ENCODE assay signal across 2 cellular contexts in the genomic region with DNA sequence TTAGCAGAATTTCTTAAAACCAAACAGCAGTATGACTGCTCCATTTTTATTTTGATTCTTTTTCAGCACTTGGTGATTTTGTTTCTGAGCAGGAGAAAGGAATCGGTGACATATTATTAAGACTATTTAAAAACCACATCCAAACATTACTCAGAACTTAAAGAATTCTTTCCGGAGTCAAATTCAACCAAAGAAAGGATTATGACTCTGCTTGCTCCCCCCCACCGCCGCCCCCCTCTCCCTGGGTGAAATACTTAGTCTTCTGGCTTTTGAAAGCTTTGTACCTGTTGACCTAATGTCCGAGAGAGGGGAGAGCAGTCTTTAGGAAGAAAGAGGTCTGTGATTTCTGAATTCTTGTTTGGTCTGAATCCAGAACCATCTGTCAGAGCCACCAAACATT.
TF ChIP-seq lines count a peak whose summit lies in the region.

No MANE protein-coding gene starts in this region.

TF ChIP-seq in A549, 52 proteins besides CTCF, POLR2A, EP300 and RAD21:
- TF ChIP-seq, protein P1, sequence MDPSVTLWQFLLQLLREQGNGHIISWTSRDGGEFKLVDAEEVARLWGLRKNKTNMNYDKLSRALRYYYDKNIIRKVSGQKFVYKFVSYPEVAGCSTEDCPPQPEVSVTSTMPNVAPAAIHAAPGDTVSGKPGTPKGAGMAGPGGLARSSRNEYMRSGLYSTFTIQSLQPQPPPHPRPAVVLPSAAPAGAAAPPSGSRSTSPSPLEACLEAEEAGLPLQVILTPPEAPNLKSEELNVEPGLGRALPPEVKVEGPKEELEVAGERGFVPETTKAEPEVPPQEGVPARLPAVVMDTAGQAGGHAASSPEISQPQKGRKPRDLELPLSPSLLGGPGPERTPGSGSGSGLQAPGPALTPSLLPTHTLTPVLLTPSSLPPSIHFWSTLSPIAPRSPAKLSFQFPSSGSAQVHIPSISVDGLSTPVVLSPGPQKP (IDR thresholded peaks at IDR 0.05; ENCODE audit: low read depth, low read length) = no peak
- no peak for TF ChIP-seq EHF (CRISPR knock-in tag; IDR thresholded peaks at IDR 0.05)
- TF ChIP-seq ZC3H11A (IDR thresholded peaks at IDR 0.05) = no peak
- TF ChIP-seq, protein P2, sequence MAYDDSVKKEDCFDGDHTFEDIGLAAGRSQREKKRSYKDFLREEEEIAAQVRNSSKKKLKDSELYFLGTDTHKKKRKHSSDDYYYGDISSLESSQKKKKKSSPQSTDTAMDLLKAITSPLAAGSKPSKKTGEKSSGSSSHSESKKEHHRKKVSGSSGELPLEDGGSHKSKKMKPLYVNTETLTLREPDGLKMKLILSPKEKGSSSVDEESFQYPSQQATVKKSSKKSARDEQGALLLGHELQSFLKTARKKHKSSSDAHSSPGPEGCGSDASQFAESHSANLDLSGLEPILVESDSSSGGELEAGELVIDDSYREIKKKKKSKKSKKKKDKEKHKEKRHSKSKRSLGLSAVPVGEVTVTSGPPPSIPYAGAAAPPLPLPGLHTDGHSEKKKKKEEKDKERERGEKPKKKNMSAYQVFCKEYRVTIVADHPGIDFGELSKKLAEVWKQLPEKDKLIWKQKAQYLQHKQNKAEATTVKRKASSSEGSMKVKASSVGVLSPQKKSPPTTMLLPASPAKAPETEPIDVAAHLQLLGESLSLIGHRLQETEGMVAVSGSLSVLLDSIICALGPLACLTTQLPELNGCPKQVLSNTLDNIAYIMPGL (CRISPR knock-in tag; IDR thresholded peaks at IDR 0.05; ENCODE audit: borderline replicate concordance) = no peak
- no peak for TF ChIP-seq HOXA7 (CRISPR knock-in tag; IDR thresholded peaks at IDR 0.05)
- no peak for TF ChIP-seq RNF2 (IDR thresholded peaks at IDR 0.05; ENCODE audit: borderline replicate concordance, low read depth)
- TF ChIP-seq SREBF2 (IDR thresholded peaks at IDR 0.05) = no peak
- no peak for TF ChIP-seq TP53 (CRISPR knock-in tag; IDR thresholded peaks at IDR 0.05)
- TF ChIP-seq, protein P3, sequence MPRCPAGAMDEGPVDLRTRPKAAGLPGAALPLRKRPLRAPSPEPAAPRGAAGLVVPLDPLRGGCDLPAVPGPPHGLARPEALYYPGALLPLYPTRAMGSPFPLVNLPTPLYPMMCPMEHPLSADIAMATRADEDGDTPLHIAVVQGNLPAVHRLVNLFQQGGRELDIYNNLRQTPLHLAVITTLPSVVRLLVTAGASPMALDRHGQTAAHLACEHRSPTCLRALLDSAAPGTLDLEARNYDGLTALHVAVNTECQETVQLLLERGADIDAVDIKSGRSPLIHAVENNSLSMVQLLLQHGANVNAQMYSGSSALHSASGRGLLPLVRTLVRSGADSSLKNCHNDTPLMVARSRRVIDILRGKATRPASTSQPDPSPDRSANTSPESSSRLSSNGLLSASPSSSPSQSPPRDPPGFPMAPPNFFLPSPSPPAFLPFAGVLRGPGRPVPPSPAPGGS (IDR thresholded peaks at IDR 0.05) = no peak
- no peak for TF ChIP-seq NPAS2 (CRISPR knock-in tag; IDR thresholded peaks at IDR 0.05; ENCODE audit: borderline replicate concordance)
- peak; percentile 52 for TF ChIP-seq JUNB (IDR thresholded peaks at IDR 0.05)
- TF ChIP-seq, protein P4, sequence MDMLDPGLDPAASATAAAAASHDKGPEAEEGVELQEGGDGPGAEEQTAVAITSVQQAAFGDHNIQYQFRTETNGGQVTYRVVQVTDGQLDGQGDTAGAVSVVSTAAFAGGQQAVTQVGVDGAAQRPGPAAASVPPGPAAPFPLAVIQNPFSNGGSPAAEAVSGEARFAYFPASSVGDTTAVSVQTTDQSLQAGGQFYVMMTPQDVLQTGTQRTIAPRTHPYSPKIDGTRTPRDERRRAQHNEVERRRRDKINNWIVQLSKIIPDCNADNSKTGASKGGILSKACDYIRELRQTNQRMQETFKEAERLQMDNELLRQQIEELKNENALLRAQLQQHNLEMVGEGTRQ (IDR thresholded peaks at IDR 0.05) = no peak
- TF ChIP-seq JUN (IDR thresholded peaks at IDR 0.05) = peak in 1 of 2 experiments; percentile 39; a peak in 1 of 5 replicates
- TF ChIP-seq HOXB5 (CRISPR knock-in tag; IDR thresholded peaks at IDR 0.05) = no peak
- TF ChIP-seq GATA3 (IDR thresholded peaks at IDR 0.05; ENCODE audit: borderline replicate concordance) = peak; percentile 34; the same call in 1 of the 2 replicates
- TF ChIP-seq FOSL2 (IDR thresholded peaks at IDR 0.05) = peak; percentile 52; the same call in 1 of the 2 replicates
- peak; percentile 43; the same call in 1 of the 2 replicates for TF ChIP-seq FOSL2 (CRISPR knock-in tag; IDR thresholded peaks at IDR 0.05)
- TF ChIP-seq ZFP36 (IDR thresholded peaks at IDR 0.05; ENCODE audit: borderline replicate concordance, partially characterized antibody) = no peak
- TF ChIP-seq POLR2AphosphoS2 (conservative IDR thresholded peaks at IDR 0.05; ENCODE audit: low read length) = no peak
- no peak for TF ChIP-seq CHD4 (IDR thresholded peaks at IDR 0.05; ENCODE audit: borderline replicate concordance)
- TF ChIP-seq BHLHE40 (IDR thresholded peaks at IDR 0.05; ENCODE audit: low read depth, low read length) = no peak
- no peak for TF ChIP-seq FOXS1 (CRISPR knock-in tag; IDR thresholded peaks at IDR 0.05)
- TF ChIP-seq ESRRA (IDR thresholded peaks at IDR 0.05; ENCODE audit: borderline replicate concordance, low read length) = no peak
- no peak for TF ChIP-seq NFE2L2 (conservative IDR thresholded peaks at IDR 0.05; ENCODE audit: low read length)
- TF ChIP-seq, protein P5, sequence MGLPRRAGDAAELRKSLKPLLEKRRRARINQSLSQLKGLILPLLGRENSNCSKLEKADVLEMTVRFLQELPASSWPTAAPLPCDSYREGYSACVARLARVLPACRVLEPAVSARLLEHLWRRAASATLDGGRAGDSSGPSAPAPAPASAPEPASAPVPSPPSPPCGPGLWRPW (IDR thresholded peaks at IDR 0.05) = no peak

TF ChIP-seq in IMR-90, 13 proteins besides CTCF, POLR2A, EP300 and RAD21:
- no peak for TF ChIP-seq NFE2L2 (IDR thresholded peaks at IDR 0.05; ENCODE audit: low read depth, low read length)
- peak; percentile 81 for TF ChIP-seq MAZ (IDR thresholded peaks at IDR 0.05; ENCODE audit: borderline replicate concordance, low read depth, low read length)
- TF ChIP-seq FOS (IDR thresholded peaks at IDR 0.05; ENCODE audit: low read depth, low read length) = peak; percentile 33; the same call in 1 of the 2 replicates
